Comparison of ENCODE assay signal across 1 cellular context in the genomic region with DNA sequence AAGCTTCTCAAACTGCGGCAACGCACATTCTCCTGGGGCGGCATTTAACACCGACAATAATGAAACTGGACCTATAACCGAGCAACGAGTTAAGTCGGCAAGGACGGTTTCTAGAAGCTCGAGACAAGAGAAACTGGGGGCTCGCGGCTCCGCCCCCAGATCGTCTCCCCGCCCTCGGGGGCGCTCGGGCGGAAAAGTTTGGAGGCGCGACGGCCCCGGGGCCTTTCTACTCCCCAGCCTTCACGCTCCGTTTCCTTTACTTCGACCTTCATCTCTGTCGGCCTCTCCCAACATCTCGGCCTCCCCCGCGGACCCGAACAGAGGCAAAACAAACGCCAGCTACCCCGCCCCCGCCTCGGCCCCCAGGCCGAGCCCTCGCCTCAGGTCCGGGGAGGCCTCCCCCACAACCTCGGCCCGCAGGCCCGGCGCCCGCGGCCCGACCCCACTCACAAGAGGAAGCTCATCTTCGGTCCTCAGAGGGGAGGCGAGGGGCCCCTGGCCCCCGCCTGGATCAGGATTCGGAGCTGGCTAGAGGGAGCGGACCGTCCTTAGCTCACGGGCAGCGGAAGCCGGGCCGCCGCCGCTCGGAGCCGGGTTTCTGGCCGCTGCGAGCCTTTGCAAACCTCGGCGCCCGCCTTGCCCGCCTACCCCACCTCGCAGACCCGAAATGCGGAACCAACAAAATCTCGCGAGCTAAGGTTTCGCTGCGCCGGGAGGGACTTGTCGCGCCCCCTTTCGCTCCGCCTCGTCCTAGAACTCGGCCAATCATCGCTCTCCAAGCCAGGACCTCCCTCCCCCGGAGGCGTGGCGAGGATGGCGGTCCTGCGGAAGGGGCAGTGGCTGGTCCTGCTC.
TF ChIP-seq lines count a peak whose summit lies in the region.

A gene (minus strand): TSS at position 669 of the 852 bp plus-strand sequence. CDS start 205 bp downstream, at position 464.

TF ChIP-seq in GM12878, 131 proteins besides CTCF, POLR2A, EP300 and RAD21 (continued from another document and continues in another):
- TF ChIP-seq, protein P1, sequence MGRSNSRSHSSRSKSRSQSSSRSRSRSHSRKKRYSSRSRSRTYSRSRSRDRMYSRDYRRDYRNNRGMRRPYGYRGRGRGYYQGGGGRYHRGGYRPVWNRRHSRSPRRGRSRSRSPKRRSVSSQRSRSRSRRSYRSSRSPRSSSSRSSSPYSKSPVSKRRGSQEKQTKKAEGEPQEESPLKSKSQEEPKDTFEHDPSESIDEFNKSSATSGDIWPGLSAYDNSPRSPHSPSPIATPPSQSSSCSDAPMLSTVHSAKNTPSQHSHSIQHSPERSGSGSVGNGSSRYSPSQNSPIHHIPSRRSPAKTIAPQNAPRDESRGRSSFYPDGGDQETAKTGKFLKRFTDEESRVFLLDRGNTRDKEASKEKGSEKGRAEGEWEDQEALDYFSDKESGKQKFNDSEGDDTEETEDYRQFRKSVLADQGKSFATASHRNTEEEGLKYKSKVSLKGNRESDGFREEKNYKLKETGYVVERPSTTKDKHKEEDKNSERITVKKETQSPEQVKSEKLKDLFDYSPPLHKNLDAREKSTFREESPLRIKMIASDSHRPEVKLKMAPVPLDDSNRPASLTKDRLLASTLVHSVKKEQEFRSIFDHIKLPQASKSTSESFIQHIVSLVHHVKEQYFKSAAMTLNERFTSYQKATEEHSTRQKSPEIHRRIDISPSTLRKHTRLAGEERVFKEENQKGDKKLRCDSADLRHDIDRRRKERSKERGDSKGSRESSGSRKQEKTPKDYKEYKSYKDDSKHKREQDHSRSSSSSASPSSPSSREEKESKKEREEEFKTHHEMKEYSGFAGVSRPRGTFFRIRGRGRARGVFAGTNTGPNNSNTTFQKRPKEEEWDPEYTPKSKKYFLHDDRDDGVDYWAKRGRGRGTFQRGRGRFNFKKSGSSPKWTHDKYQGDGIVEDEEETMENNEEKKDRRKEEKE (IDR thresholded peaks at IDR 0.05) = no peak
- TF ChIP-seq CREB1 (IDR thresholded peaks at IDR 0.05; ENCODE audit: low read depth) (peak; percentile 43), FOXK2 (IDR thresholded peaks at IDR 0.05) (no peak), PML (IDR thresholded peaks at IDR 0.05; ENCODE audit: low read length) (0 out of 2 replicates have a peak, but pooled peaks have one; percentile 82), FOS (IDR thresholded peaks at IDR 0.05; ENCODE audit: borderline replicate concordance, extremely low read depth, insufficient read length) (no peak), NFXL1 (IDR thresholded peaks at IDR 0.05; ENCODE audit: borderline replicate concordance) (no peak), SRF (IDR thresholded peaks at IDR 0.05; ENCODE audit: low read depth in 2 of 2, low read length in 2 of 2) (0 out of 4 replicates have a peak, but pooled peaks of 1 of the 2 experiments have one; percentile 34), MYC (IDR thresholded peaks at IDR 0.05; ENCODE audit: insufficient read depth, insufficient read length, insufficient replicate concordance, low read length, severe bottlenecking) (no peak), CREM (IDR thresholded peaks at IDR 0.05; ENCODE audit: low read depth) (0 out of 2 replicates have a peak, but pooled peaks have one; percentile 34), CHD2 (IDR thresholded peaks at IDR 0.05; ENCODE audit: borderline replicate concordance, low read depth, low read length) (peak; percentile 98), NRF1 (conservative IDR thresholded peaks at IDR 0.05; ENCODE audit: low read depth, low read length) (peak; percentile 43), PAX5 (IDR thresholded peaks at IDR 0.05; ENCODE audit: borderline replicate concordance, low read depth, low read length) (peak; percentile 95), IKZF2 (IDR thresholded peaks at IDR 0.05) (0 out of 4 replicates have a peak, but pooled peaks of 1 of the 2 experiments have one; percentile 13), SPI1 (IDR thresholded peaks at IDR 0.05; ENCODE audit: borderline replicate concordance, insufficient read depth, low read depth, low read length) (0 out of 2 replicates have a peak, but pooled peaks have one; percentile 17), KLF5 (IDR thresholded peaks at IDR 0.05; ENCODE audit: partially characterized antibody) (no peak), TCF7 (IDR thresholded peaks at IDR 0.05; ENCODE audit: borderline replicate concordance) (no peak; the same call in 1 of the 2 replicates), SMARCA5 (IDR thresholded peaks at IDR 0.05) (no peak), CEBPB (IDR thresholded peaks at IDR 0.05; ENCODE audit: borderline replicate concordance in 1 of 2, low read depth in 2 of 2, low read length in 2 of 2) (no peak), TARDBP (IDR thresholded peaks at IDR 0.05; ENCODE audit: borderline replicate concordance) (no peak), NBN (IDR thresholded peaks at IDR 0.05) (0 out of 2 replicates have a peak, but pooled peaks have one; percentile 37), TCF3 (IDR thresholded peaks at IDR 0.05; ENCODE audit: borderline replicate concordance, insufficient read depth, low read depth, low read length) (peak; percentile 33; the same call in 1 of the 2 replicates), GABPA (IDR thresholded peaks at IDR 0.05; ENCODE audit: low read depth) (no peak), HDGF (IDR thresholded peaks at IDR 0.05) (peak; percentile 58; the same call in 1 of the 2 replicates), ZNF217 (IDR thresholded peaks at IDR 0.05) (no peak), NFIC (IDR thresholded peaks at IDR 0.05; ENCODE audit: low read depth, low read length) (no peak), POLR2AphosphoS5 (IDR thresholded peaks at IDR 0.05; ENCODE audit: low read length) (peak; percentile 95)
- TF ChIP-seq, protein P2, sequence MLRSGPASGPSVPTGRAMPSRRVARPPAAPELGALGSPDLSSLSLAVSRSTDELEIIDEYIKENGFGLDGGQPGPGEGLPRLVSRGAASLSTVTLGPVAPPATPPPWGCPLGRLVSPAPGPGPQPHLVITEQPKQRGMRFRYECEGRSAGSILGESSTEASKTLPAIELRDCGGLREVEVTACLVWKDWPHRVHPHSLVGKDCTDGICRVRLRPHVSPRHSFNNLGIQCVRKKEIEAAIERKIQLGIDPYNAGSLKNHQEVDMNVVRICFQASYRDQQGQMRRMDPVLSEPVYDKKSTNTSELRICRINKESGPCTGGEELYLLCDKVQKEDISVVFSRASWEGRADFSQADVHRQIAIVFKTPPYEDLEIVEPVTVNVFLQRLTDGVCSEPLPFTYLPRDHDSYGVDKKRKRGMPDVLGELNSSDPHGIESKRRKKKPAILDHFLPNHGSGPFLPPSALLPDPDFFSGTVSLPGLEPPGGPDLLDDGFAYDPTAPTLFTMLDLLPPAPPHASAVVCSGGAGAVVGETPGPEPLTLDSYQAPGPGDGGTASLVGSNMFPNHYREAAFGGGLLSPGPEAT (IDR thresholded peaks at IDR 0.05; ENCODE audit: low read depth) = no peak
- TF ChIP-seq, protein P3, sequence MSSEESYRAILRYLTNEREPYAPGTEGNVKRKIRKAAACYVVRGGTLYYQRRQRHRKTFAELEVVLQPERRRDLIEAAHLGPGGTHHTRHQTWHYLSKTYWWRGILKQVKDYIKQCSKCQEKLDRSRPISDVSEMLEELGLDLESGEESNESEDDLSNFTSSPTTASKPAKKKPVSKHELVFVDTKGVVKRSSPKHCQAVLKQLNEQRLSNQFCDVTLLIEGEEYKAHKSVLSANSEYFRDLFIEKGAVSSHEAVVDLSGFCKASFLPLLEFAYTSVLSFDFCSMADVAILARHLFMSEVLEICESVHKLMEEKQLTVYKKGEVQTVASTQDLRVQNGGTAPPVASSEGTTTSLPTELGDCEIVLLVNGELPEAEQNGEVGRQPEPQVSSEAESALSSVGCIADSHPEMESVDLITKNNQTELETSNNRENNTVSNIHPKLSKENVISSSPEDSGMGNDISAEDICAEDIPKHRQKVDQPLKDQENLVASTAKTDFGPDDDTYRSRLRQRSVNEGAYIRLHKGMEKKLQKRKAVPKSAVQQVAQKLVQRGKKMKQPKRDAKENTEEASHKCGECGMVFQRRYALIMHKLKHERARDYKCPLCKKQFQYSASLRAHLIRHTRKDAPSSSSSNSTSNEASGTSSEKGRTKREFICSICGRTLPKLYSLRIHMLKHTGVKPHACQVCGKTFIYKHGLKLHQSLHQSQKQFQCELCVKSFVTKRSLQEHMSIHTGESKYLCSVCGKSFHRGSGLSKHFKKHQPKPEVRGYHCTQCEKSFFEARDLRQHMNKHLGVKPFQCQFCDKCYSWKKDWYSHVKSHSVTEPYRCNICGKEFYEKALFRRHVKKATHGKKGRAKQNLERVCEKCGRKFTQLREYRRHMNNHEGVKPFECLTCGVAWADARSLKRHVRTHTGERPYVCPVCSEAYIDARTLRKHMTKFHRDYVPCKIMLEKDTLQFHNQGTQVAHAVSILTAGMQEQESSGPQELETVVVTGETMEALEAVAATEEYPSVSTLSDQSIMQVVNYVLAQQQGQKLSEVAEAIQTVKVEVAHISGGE (CRISPR knock-in tag; IDR thresholded peaks at IDR 0.05) = no peak
- TF ChIP-seq, protein P4, sequence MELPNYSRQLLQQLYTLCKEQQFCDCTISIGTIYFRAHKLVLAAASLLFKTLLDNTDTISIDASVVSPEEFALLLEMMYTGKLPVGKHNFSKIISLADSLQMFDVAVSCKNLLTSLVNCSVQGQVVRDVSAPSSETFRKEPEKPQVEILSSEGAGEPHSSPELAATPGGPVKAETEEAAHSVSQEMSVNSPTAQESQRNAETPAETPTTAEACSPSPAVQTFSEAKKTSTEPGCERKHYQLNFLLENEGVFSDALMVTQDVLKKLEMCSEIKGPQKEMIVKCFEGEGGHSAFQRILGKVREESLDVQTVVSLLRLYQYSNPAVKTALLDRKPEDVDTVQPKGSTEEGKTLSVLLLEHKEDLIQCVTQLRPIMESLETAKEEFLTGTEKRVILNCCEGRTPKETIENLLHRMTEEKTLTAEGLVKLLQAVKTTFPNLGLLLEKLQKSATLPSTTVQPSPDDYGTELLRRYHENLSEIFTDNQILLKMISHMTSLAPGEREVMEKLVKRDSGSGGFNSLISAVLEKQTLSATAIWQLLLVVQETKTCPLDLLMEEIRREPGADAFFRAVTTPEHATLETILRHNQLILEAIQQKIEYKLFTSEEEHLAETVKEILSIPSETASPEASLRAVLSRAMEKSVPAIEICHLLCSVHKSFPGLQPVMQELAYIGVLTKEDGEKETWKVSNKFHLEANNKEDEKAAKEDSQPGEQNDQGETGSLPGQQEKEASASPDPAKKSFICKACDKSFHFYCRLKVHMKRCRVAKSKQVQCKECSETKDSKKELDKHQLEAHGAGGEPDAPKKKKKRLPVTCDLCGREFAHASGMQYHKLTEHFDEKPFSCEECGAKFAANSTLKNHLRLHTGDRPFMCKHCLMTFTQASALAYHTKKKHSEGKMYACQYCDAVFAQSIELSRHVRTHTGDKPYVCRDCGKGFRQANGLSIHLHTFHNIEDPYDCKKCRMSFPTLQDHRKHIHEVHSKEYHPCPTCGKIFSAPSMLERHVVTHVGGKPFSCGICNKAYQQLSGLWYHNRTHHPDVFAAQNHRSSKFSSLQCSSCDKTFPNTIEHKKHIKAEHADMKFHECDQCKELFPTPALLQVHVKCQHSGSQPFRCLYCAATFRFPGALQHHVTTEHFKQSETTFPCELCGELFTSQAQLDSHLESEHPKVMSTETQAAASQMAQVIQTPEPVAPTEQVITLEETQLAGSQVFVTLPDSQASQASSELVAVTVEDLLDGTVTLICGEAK (IDR thresholded peaks at IDR 0.05; ENCODE audit: borderline replicate concordance) = no peak
- TF ChIP-seq, protein P5, sequence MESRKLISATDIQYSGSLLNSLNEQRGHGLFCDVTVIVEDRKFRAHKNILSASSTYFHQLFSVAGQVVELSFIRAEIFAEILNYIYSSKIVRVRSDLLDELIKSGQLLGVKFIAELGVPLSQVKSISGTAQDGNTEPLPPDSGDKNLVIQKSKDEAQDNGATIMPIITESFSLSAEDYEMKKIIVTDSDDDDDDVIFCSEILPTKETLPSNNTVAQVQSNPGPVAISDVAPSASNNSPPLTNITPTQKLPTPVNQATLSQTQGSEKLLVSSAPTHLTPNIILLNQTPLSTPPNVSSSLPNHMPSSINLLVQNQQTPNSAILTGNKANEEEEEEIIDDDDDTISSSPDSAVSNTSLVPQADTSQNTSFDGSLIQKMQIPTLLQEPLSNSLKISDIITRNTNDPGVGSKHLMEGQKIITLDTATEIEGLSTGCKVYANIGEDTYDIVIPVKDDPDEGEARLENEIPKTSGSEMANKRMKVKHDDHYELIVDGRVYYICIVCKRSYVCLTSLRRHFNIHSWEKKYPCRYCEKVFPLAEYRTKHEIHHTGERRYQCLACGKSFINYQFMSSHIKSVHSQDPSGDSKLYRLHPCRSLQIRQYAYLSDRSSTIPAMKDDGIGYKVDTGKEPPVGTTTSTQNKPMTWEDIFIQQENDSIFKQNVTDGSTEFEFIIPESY (IDR thresholded peaks at IDR 0.05) = no peak
- TF ChIP-seq, protein P6, sequence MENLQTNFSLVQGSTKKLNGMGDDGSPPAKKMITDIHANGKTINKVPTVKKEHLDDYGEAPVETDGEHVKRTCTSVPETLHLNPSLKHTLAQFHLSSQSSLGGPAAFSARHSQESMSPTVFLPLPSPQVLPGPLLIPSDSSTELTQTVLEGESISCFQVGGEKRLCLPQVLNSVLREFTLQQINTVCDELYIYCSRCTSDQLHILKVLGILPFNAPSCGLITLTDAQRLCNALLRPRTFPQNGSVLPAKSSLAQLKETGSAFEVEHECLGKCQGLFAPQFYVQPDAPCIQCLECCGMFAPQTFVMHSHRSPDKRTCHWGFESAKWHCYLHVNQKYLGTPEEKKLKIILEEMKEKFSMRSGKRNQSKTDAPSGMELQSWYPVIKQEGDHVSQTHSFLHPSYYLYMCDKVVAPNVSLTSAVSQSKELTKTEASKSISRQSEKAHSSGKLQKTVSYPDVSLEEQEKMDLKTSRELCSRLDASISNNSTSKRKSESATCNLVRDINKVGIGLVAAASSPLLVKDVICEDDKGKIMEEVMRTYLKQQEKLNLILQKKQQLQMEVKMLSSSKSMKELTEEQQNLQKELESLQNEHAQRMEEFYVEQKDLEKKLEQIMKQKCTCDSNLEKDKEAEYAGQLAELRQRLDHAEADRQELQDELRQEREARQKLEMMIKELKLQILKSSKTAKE (IDR thresholded peaks at IDR 0.05; ENCODE audit: low read depth, poor library complexity, severe bottlenecking) = no peak
- TF ChIP-seq, protein P7, sequence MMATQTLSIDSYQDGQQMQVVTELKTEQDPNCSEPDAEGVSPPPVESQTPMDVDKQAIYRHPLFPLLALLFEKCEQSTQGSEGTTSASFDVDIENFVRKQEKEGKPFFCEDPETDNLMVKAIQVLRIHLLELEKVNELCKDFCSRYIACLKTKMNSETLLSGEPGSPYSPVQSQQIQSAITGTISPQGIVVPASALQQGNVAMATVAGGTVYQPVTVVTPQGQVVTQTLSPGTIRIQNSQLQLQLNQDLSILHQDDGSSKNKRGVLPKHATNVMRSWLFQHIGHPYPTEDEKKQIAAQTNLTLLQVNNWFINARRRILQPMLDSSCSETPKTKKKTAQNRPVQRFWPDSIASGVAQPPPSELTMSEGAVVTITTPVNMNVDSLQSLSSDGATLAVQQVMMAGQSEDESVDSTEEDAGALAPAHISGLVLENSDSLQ (IDR thresholded peaks at IDR 0.05) = peak; percentile 57; the same call in 1 of the 2 replicates
- TF ChIP-seq, protein P8, sequence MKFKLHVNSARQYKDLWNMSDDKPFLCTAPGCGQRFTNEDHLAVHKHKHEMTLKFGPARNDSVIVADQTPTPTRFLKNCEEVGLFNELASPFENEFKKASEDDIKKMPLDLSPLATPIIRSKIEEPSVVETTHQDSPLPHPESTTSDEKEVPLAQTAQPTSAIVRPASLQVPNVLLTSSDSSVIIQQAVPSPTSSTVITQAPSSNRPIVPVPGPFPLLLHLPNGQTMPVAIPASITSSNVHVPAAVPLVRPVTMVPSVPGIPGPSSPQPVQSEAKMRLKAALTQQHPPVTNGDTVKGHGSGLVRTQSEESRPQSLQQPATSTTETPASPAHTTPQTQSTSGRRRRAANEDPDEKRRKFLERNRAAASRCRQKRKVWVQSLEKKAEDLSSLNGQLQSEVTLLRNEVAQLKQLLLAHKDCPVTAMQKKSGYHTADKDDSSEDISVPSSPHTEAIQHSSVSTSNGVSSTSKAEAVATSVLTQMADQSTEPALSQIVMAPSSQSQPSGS (IDR thresholded peaks at IDR 0.05; ENCODE audit: low read length) = no peak
